In the genomic region with DNA sequence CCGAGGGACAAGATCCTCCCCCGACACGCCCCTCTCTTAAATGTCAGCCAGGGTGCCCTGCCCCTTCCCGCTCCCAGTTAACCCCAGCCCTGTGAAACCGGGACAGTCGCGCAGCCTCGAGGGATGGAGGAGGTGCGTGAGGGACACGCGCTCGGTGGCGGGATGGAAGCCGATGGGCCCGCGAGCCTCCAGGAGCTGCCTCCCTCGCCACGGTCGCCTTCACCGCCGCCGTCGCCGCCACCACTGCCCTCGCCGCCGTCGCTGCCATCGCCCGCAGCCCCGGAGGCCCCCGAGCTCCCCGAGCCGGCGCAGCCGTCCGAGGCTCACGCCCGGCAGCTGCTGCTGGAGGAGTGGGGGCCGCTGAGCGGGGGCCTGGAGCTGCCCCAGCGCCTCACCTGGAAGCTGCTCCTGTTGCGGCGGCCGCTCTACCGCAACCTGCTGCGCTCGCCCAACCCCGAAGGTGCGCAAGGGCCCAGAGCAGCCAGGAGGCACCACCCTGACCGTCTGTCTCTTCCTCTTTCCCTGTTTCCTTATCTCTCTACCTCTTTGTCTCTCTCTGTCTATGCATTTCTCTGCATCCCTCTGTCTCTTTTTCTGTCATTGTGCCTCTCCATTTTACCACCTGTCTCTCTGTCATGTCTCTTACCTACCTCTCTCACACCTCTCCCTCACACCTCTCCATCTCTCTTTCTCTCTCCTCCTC, we compare ENCODE assay signal across 13 cellular contexts. TPM values are rescaled to one million over a fixed set of nuclear protein-coding genes. Genes with fewer than 3 reads are reported as not detected.
DNase-seq lines count a peak whose midpoint lies in the region; TF ChIP-seq lines count a peak whose summit lies in the region.
"Had no signal": no experiment of that assay in that cellular context is flagged by ENCODE, and none has a peak within 500 bp of the region (broad histone marks: within the 10 kb centered on the region; RNA-seq: fewer than 3 reads in every experiment).

A gene with protein sequence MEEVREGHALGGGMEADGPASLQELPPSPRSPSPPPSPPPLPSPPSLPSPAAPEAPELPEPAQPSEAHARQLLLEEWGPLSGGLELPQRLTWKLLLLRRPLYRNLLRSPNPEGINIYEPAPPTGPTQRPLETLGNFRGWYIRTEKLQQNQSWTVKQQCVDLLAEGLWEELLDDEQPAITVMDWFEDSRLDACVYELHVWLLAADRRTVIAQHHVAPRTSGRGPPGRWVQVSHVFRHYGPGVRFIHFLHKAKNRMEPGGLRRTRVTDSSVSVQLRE (plus strand): TSS at position 105 of the 703 bp plus-strand sequence. CDS start 19 bp downstream, at position 124.

- intact Hi-C loops in ascending aorta (cut with DNase I), result no loop called here

- H3K27me3 ChIP-seq in HAP-1 (ENCODE audit: low read depth) (peaks cover 39% of the 10 kb centered on the region), ascending aorta (peaks cover 13% of the 10 kb centered on the region)

- H3K9me3 ChIP-seq in HAP-1, result no peaks in the 10 kb centered on the region
- no peaks in the 10 kb centered on the region for H3K9me3 ChIP-seq in ascending aorta
- H3K9me3 ChIP-seq: tibial nerve had no signal

- H3K27ac ChIP-seq in coronary artery (no peak within 1 kb of the TSS), ascending aorta (no peak within 1 kb of the TSS)
- H3K27ac ChIP-seq: tibial nerve had no signal

- in situ Hi-C loops in HAP-1 (cut with MboI; ENCODE audit: low sequenced_read_pairs), result no loop called here

- DNase-seq in DMS53 (lab: John Stamatoyannopoulos, UW) (peak; percentile 52), DMS53 treated with DMSO at 0.1 percent for 48 hours (lab: John Stamatoyannopoulos, UW; ENCODE audit: unreplicated experiment) (no peak), HAP-1 (ENCODE audit: low spot score in 2 of 2) (peak; percentile 10 to 60), coronary artery (ENCODE audit: low spot score) (no peak), ascending aorta (ENCODE audit: low spot score in 2 of 2) (no peak), COR-L47 (lab: John Stamatoyannopoulos, UW) (no peak), NK-92 (lab: John Stamatoyannopoulos, UW; ENCODE audit: unreplicated experiment) (no peak)
- DNase-seq: activated CD8-positive, alpha-beta memory T cell treated with anti-CD3 and anti-CD28 coated beads, Interleukin-2, amount 10 ng/mL, durations not matched to agents 7 days and 5 days had no signal

- H3K4me1 Mint-ChIP-seq in nephron, result peaks cover 5% of the 10 kb centered on the region

- H3K9me3 Mint-ChIP-seq in nephron, result no peaks in the 10 kb centered on the region
- H3K9me3 Mint-ChIP-seq: dendritic cell treated with granulocyte-macrophage colony-stimulating factor and Interleukin-4, amounts not matched to agents 40 ng/mL and 50 ng/mL, for 4 days had no signal

- H3K27ac Mint-ChIP-seq in nephron, result peak within 1 kb of the TSS in 1 of 3 experiments; percentile 4
- H3K27ac Mint-ChIP-seq: activated CD8-positive, alpha-beta memory T cell treated with anti-CD3 and anti-CD28 coated beads, Interleukin-2, amount 10 ng/mL, durations not matched to agents 7 days and 5 days; dendritic cell treated with granulocyte-macrophage colony-stimulating factor and Interleukin-4, amounts not matched to agents 40 ng/mL and 50 ng/mL, for 4 days had no signal

- peak within 1 kb of the TSS in 2 of 3 experiments; percentile 33 to 55 for H3K4me3 Mint-ChIP-seq in nephron
- H3K4me3 Mint-ChIP-seq: activated CD8-positive, alpha-beta memory T cell treated with anti-CD3 and anti-CD28 coated beads, Interleukin-2, amount 10 ng/mL, durations not matched to agents 7 days and 5 days; dendritic cell treated with granulocyte-macrophage colony-stimulating factor and Interleukin-4, amounts not matched to agents 40 ng/mL and 50 ng/mL, for 4 days had no signal

- H3K36me3 ChIP-seq in HAP-1 (replicated peaks) (no peaks in the 10 kb centered on the region), ascending aorta (no peaks in the 10 kb centered on the region)
- H3K36me3 ChIP-seq: tibial nerve had no signal

- H3K4me3 ChIP-seq in HAP-1, result no peak within 1 kb of the TSS
- peak within 1 kb of the TSS; percentile 50 for H3K4me3 ChIP-seq in coronary artery
- peak within 1 kb of the TSS in 1 of 2 donors; percentile 39 for H3K4me3 ChIP-seq in ascending aorta

- no peaks in the 10 kb centered on the region for H3K36me3 Mint-ChIP-seq in nephron (ENCODE audit: low read depth)

- TF ChIP-seq CTCF in coronary artery (IDR thresholded peaks at IDR 0.05) (no peak), nephron (IDR thresholded peaks at IDR 0.05; ENCODE audit: unreplicated experiment in 3 of 3) (no peak), ascending aorta (IDR thresholded peaks at IDR 0.05) (no peak)

- peaks cover 69% of the 10 kb centered on the region for H3K27me3 Mint-ChIP-seq in nephron (ENCODE audit: low read depth)

- H3K4me1 ChIP-seq in HAP-1, result no peaks in the 10 kb centered on the region
- no peaks in the 10 kb centered on the region for H3K4me1 ChIP-seq in ascending aorta

RNA-seq across cellular contexts. Expression of the gene that starts here (rescaled TPM):
- total RNA-seq in ascending aorta, result not detected
- total RNA-seq: activated CD8-positive, alpha-beta memory T cell treated with anti-CD3 and anti-CD28 coated beads, Interleukin-2, amount 10 ng/mL, durations not matched to agents 7 days and 5 days; LHCN-M2; liver; tibial nerve had no signal

Comparison
In these comparisons a context has a peak if more than half of its experiments do, and no peak if none do; other contexts are left out.
1. DNase-seq: peak in DMS53 (single experiment) and HAP-1 (2 of 2); none in DMS53 treated with DMSO at 0.1 percent for 48 hours (single experiment), coronary artery (single experiment), ascending aorta (0 of 2), COR-L47 (single experiment) and NK-92 (single experiment).